Comparison of ENCODE assay signal across 1 cellular context in genomic region chr19:6458695-6459355, GRCh38.
TF ChIP-seq lines count a peak whose summit lies in the region.

No MANE protein-coding gene starts in this region.

TF ChIP-seq in K562, 482 proteins besides CTCF, POLR2A, EP300 and RAD21:
- TF ChIP-seq ZNF124 (CRISPR knock-in tag; IDR thresholded peaks at IDR 0.05) = 0 out of 2 replicates have a peak, but pooled peaks have one; percentile 39
- 0 out of 2 replicates have a peak, but pooled peaks have one; percentile 23 for TF ChIP-seq ZBTB7A (IDR thresholded peaks at IDR 0.05; ENCODE audit: borderline replicate concordance, control insufficient read depth, low read depth, low read length)
- peak; percentile 56; the same call in 1 of the 2 replicates for TF ChIP-seq RBFOX2 (IDR thresholded peaks at IDR 0.05; ENCODE audit: low read depth, low read length)
- TF ChIP-seq ZKSCAN8 (CRISPR knock-in tag; IDR thresholded peaks at IDR 0.05) = no peak
- TF ChIP-seq ZC3H4 (CRISPR knock-in tag; IDR thresholded peaks at IDR 0.05; ENCODE audit: borderline replicate concordance) = 0 out of 2 replicates have a peak, but pooled peaks have one; percentile 11
- TF ChIP-seq IRF1 (CRISPR knock-in tag; IDR thresholded peaks at IDR 0.05; ENCODE audit: borderline replicate concordance) = no peak
- peak; percentile 42; the same call in 1 of the 2 replicates for TF ChIP-seq TFAP4 (CRISPR knock-in tag; IDR thresholded peaks at IDR 0.05; ENCODE audit: borderline replicate concordance)
- TF ChIP-seq CHD1 (IDR thresholded peaks at IDR 0.05; ENCODE audit: low read length) = peak; percentile 56
- 0 out of 4 replicates have a peak, but pooled peaks of 1 of the 2 experiments have one; percentile 15 for TF ChIP-seq HDAC1 (IDR thresholded peaks at IDR 0.05)
- TF ChIP-seq NR4A1 (CRISPR knock-in tag; IDR thresholded peaks at IDR 0.05) = no peak
- TF ChIP-seq NR4A1 (tag; IDR thresholded peaks at IDR 0.05) = no peak
- no peak for TF ChIP-seq ETV6 (IDR thresholded peaks at IDR 0.05; ENCODE audit: borderline replicate concordance in 1 of 2, low read depth in 2 of 2, low read length in 1 of 2)
- TF ChIP-seq ETV6 (CRISPR knock-in tag; IDR thresholded peaks at IDR 0.05; ENCODE audit: borderline replicate concordance) = no peak
- peak; percentile 44; the same call in 1 of the 2 replicates for TF ChIP-seq BCOR (IDR thresholded peaks at IDR 0.05)
- TF ChIP-seq ESRRA (IDR thresholded peaks at IDR 0.05; ENCODE audit: borderline replicate concordance, low read depth) = peak; percentile 65; the same call in 1 of the 2 replicates
- TF ChIP-seq ZNF282 (CRISPR knock-in tag; IDR thresholded peaks at IDR 0.05) = 0 out of 2 replicates have a peak, but pooled peaks have one; percentile 48
- TF ChIP-seq FOXK2 (conservative IDR thresholded peaks at IDR 0.05 in 1 of 2, IDR thresholded peaks at IDR 0.05 in 1 of 2; ENCODE audit: low read depth in 2 of 2) = peak in 1 of 2 experiments; percentile 50; a peak in 1 of 4 replicates
- TF ChIP-seq ZFX (CRISPR knock-in tag; IDR thresholded peaks at IDR 0.05) = peak; percentile 74
- peak in 1 of 2 experiments; percentile 49; a peak in 1 of 4 replicates for TF ChIP-seq FOXA3 (CRISPR knock-in tag; conservative IDR thresholded peaks at IDR 0.05 in 1 of 2, IDR thresholded peaks at IDR 0.05 in 1 of 2)
- TF ChIP-seq ZNF121 (CRISPR knock-in tag; conservative IDR thresholded peaks at IDR 0.05) = peak; percentile 79
- no peak for TF ChIP-seq MAZ (CRISPR knock-in tag; conservative IDR thresholded peaks at IDR 0.05 in 1 of 2, IDR thresholded peaks at IDR 0.05 in 1 of 2)
